6 cellular contexts compared by ENCODE assay signal in the genomic region with DNA sequence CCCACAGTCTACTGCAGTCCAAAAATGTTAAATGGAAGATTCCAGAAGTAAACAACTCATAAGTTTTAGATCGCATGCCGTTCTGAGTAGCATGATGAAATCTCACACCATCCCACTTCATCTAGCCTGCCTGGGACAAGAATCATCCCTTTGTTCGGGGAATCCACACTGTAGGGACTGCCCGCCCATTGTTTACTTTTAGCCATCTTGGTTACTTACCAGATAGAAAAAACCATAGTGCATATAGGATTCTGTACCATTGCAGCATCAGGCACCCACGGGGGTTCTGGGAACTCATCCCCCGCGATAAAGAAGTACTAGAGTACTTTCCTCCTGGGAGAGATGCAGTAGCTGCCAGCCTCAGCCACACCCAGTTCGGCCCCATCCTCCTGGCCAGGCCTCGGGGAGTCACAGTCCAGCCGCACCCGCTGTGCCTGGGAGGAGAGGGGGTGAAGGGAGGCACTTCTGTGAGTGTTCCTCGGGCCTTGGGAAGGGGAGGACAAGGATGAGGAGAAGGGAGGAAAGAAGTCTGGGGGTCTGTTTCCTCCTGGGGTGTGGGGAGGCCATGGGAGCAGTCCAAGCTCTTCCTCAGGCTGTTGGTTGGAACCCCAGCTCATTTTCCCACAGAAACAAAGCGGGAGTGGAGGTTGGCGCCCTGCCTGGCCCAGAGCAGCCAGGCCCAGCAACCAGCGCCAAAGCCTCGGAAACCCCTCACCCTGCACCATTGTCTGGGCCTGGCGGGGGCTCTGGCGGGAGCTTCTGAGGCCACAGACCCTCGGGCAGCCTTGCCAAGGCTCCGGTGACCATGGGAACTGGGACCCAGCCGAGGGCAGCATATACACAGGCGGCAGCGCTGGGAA. TPM values are rescaled to one million over a fixed set of nuclear protein-coding genes. Genes with fewer than 3 reads are reported as not detected.
DNase-seq lines count a peak whose midpoint lies in the region; ATAC-seq lines count a peak whose summit lies in the region.

No MANE protein-coding gene starts in this region.

- H4K5ac ChIP-seq in mesendoderm (ENCODE audit: low read length), result no peak overlapping the region

- peak; percentile 83 for DNase-seq in Ammon's horn (ENCODE audit: low spot score)
- peak; percentile 82 for DNase-seq in astrocyte of the hippocampus (ENCODE audit: low read depth, low spot score)
- peak; percentile 51 for DNase-seq in mesendoderm
- DNase-seq in NCI-H1417 treated with DMSO at 0.1 percent for 48 hours (lab: John Stamatoyannopoulos, UW), result no peak
- no peak for DNase-seq in activated naive CD4-positive, alpha-beta T cell treated with anti-CD3 and anti-CD28 coated beads for 36 hours

- no peak overlapping the region for H2BK120ac ChIP-seq in mesendoderm (ENCODE audit: low read depth, low read length)

- H2BK15ac ChIP-seq in mesendoderm (replicated peaks; ENCODE audit: low read depth), result no peak overlapping the region

- intact Hi-C loops in activated naive CD4-positive, alpha-beta T cell treated with anti-CD3 and anti-CD28 coated beads for 36 hours (cut with micrococcal nuclease), result no loop called here

- H3K27me3 ChIP-seq in mesendoderm (ENCODE audit: insufficient read depth, low read length, poor library complexity), result no peaks in the 10 kb centered on the region

- H2AK5ac ChIP-seq in mesendoderm (ENCODE audit: low read length), result no peak overlapping the region

- peak overlapping the region; percentile 42 for H3K56ac ChIP-seq in mesendoderm (ENCODE audit: low read length)

- CTCF ChIA-PET in activated naive CD4-positive, alpha-beta T cell treated with anti-CD3 and anti-CD28 coated beads for 36 hours (lab: Charles Lee), result interaction anchor here (2.2 kb wide), 1 partner anchor 9 kb away, joined by 12 read pairs; no protein-coding TSS in a partner anchor

- no peaks in the 10 kb centered on the region for H3K27me3 Mint-ChIP-seq in activated naive CD4-positive, alpha-beta T cell treated with anti-CD3 and anti-CD28 coated beads for 36 hours (ENCODE audit: low read depth)

- H2BK5ac ChIP-seq in mesendoderm (ENCODE audit: low read length), result no peak overlapping the region

- no peak overlapping the region for H3K4me3 Mint-ChIP-seq in activated naive CD4-positive, alpha-beta T cell treated with anti-CD3 and anti-CD28 coated beads for 36 hours

- peaks cover 26% of the 10 kb centered on the region for H3K4me1 Mint-ChIP-seq in activated naive CD4-positive, alpha-beta T cell treated with anti-CD3 and anti-CD28 coated beads for 36 hours (ENCODE audit: low read depth)

- no peaks in the 10 kb centered on the region for H3K4me1 ChIP-seq in mesendoderm (ENCODE audit: control insufficient read depth, low read depth, low read length)

- H4K8ac ChIP-seq in mesendoderm (ENCODE audit: low read depth, low read length), result no peak overlapping the region

- H3K36me3 ChIP-seq in mesendoderm (ENCODE audit: control insufficient read depth, insufficient read depth, low read length), result no peaks in the 10 kb centered on the region

- H3K9me3 Mint-ChIP-seq in activated naive CD4-positive, alpha-beta T cell treated with anti-CD3 and anti-CD28 coated beads for 36 hours, result no peaks in the 10 kb centered on the region

- H3K4ac ChIP-seq in mesendoderm (ENCODE audit: low read depth, low read length), result peak overlapping the region; percentile 8

- H3K79me2 ChIP-seq in mesendoderm (ENCODE audit: control insufficient read depth, insufficient read depth, low read length), result no peaks in the 10 kb centered on the region

- no peak overlapping the region for H3K27ac ChIP-seq in mesendoderm (ENCODE audit: low read depth, low read length)

- H3K4me2 ChIP-seq in mesendoderm (ENCODE audit: low read length), result no peak overlapping the region

- H3K9ac ChIP-seq in mesendoderm (ENCODE audit: low read length), result no peak overlapping the region

- H3K23ac ChIP-seq in mesendoderm (ENCODE audit: low read length), result no peak overlapping the region

- no peak overlapping the region for H3K27ac Mint-ChIP-seq in activated naive CD4-positive, alpha-beta T cell treated with anti-CD3 and anti-CD28 coated beads for 36 hours

- H3K79me1 ChIP-seq in mesendoderm (ENCODE audit: low read length), result no peaks in the 10 kb centered on the region

- H3K18ac ChIP-seq in mesendoderm (ENCODE audit: low read length), result no peak overlapping the region

- H3K4me3 ChIP-seq in mesendoderm (ENCODE audit: low read length), result no peak overlapping the region

- WGBS in mesendoderm (ENCODE audit: extremely low coverage, insufficient coverage, low lambda C conversion rate), result no CpG with 5 or more reads among the region's 23 CpGs

- ATAC-seq in GM21576 (IDR thresholded peaks at IDR 0.05; ENCODE audit: unreplicated experiment), result no peak

- H3K36me3 Mint-ChIP-seq in activated naive CD4-positive, alpha-beta T cell treated with anti-CD3 and anti-CD28 coated beads for 36 hours (ENCODE audit: low read depth), result no peaks in the 10 kb centered on the region

RNA-seq across cellular contexts. Expression of a gene that starts 8.9 kb away (rescaled TPM):
- polyA plus RNA-seq in mesendoderm (2013, experiment 1 of 2), result 1.5 TPM
- polyA plus RNA-seq in mesendoderm (2013, experiment 2 of 2), result 2.1 TPM
- total RNA-seq in activated naive CD4-positive, alpha-beta T cell treated with anti-CD3 and anti-CD28 coated beads for 36 hours, result 1 to 10 TPM; 8.1 to 9.6 TPM

RNA-seq across cellular contexts. Expression of a gene that starts 14.4 kb away (rescaled TPM):
- polyA plus RNA-seq in mesendoderm (2013, experiment 1 of 2), result 70.2 TPM
- 71.9 TPM for polyA plus RNA-seq in mesendoderm (2013, experiment 2 of 2)
- total RNA-seq in activated naive CD4-positive, alpha-beta T cell treated with anti-CD3 and anti-CD28 coated beads for 36 hours, result 10 to 100 TPM; 65.0 to 68.7 TPM

RNA-seq across cellular contexts. Expression of a gene that starts 25.3 kb away (rescaled TPM):
- polyA plus RNA-seq in mesendoderm (2013, experiment 1 of 2), result 2.1 TPM
- polyA plus RNA-seq in mesendoderm (2013, experiment 2 of 2), result 2.4 TPM
- total RNA-seq in activated naive CD4-positive, alpha-beta T cell treated with anti-CD3 and anti-CD28 coated beads for 36 hours, result 10 to 100 TPM; 98.5 to 99.1 TPM

RNA-seq across cellular contexts. Expression of a gene that starts 27.2 kb away (rescaled TPM):
- polyA plus RNA-seq in mesendoderm (2013, experiment 1 of 2), result 31.0 TPM
- polyA plus RNA-seq in mesendoderm (2013, experiment 2 of 2), result 30.0 TPM
- 10 to 100 TPM; 24.5 to 25.5 TPM for total RNA-seq in activated naive CD4-positive, alpha-beta T cell treated with anti-CD3 and anti-CD28 coated beads for 36 hours

RNA-seq across cellular contexts. Expression of a gene that starts 35.2 kb away (rescaled TPM):
- polyA plus RNA-seq in mesendoderm (2013, experiment 1 of 2), result 67.5 TPM
- polyA plus RNA-seq in mesendoderm (2013, experiment 2 of 2), result 68.9 TPM
- total RNA-seq in activated naive CD4-positive, alpha-beta T cell treated with anti-CD3 and anti-CD28 coated beads for 36 hours, result 100 to 1,000 TPM; 109 to 117 TPM

Comparison
In these comparisons a context has a peak if more than half of its experiments do, and no peak if none do; other contexts are left out.
1. DNase-seq: peak in Ammon's horn (single experiment), astrocyte of the hippocampus (single experiment) and mesendoderm (single experiment); none in NCI-H1417 treated with DMSO at 0.1 percent for 48 hours (single experiment) and activated naive CD4-positive, alpha-beta T cell treated with anti-CD3 and anti-CD28 coated beads for 36 hours (single experiment).